ENCODE assay signal across 1 cellular context in the genomic region with DNA sequence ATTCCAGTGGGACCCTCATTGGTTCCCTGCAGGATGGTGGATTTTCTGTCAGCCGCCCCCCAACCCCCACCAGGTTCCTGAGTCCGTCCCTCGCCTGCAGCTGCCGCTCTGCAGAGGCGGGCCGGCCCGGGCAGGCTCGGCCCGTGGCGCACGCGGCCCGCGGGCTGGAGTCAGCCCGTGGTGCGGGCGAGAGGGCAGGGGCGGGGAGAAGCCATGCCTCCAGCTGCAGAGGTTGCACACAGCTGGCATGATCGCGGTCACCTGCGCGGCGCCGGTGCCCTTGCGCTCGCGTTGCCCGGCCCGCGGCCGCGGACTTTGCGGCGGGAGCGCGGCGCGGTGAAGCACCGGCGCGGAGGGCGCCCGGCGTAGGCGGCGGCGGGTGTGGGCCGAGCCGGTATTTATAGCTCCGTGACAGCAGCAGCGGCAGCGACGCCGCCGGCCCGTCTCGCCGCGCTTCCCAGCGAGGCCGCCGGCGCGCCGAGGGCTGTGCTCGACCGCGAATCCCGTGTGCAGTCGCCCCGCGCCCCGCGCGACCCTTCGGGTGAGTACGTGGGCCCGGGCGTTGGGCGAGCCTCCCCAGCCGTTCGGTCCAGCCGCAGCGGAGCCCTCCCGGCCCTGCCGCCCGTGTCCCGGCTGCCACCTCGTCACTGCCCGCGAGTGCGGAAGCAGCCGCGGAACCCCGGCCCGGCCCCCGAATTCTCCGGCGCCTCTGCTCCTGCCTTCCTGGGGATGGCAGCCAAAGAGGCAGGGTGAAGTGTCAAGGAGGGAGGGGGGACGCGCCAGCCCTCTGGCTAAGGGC.
TF ChIP-seq lines count a peak whose summit lies in the region.

Gene TMEM117 (plus strand): TSS at position 426 of the 799 bp plus-strand sequence.

TF ChIP-seq in HEK293, 187 proteins besides CTCF, POLR2A, EP300 and RAD21 (continued from another document):
- TF ChIP-seq ZFP69B (tag by site-specific recombination; IDR thresholded peaks at IDR 0.05): no peak
- no peak for TF ChIP-seq ZNF202 (tag by site-specific recombination; IDR thresholded peaks at IDR 0.05; ENCODE audit: borderline replicate concordance)
- TF ChIP-seq ZNF792 (tag by site-specific recombination; IDR thresholded peaks at IDR 0.05): no peak
- peak; percentile 76 for TF ChIP-seq ZSCAN16 (tag by site-specific recombination; IDR thresholded peaks at IDR 0.05)
- TF ChIP-seq, protein P1, sequence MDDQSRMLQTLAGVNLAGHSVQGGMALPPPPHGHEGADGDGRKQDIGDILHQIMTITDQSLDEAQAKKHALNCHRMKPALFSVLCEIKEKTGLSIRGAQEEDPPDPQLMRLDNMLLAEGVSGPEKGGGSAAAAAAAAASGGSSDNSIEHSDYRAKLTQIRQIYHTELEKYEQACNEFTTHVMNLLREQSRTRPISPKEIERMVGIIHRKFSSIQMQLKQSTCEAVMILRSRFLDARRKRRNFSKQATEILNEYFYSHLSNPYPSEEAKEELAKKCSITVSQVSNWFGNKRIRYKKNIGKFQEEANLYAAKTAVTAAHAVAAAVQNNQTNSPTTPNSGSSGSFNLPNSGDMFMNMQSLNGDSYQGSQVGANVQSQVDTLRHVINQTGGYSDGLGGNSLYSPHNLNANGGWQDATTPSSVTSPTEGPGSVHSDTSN (CRISPR knock-in tag; IDR thresholded peaks at IDR 0.05): 0 out of 2 replicates have a peak, but pooled peaks have one; percentile 64
- TF ChIP-seq ZNF2 (tag by site-specific recombination; IDR thresholded peaks at IDR 0.05): peak; percentile 49
- 0 out of 2 replicates have a peak, but pooled peaks have one; percentile 25 for TF ChIP-seq ZNF596 (tag by site-specific recombination; IDR thresholded peaks at IDR 0.05)
- peak; percentile 64 for TF ChIP-seq ZFHX2 (tag by site-specific recombination; conservative IDR thresholded peaks at IDR 0.05)
- 0 out of 2 replicates have a peak, but pooled peaks have one; percentile 44 for TF ChIP-seq GLIS2 (tag by site-specific recombination; IDR thresholded peaks at IDR 0.05)
- no peak for TF ChIP-seq ZBTB1 (tag by site-specific recombination; IDR thresholded peaks at IDR 0.05)
- TF ChIP-seq, protein P2, sequence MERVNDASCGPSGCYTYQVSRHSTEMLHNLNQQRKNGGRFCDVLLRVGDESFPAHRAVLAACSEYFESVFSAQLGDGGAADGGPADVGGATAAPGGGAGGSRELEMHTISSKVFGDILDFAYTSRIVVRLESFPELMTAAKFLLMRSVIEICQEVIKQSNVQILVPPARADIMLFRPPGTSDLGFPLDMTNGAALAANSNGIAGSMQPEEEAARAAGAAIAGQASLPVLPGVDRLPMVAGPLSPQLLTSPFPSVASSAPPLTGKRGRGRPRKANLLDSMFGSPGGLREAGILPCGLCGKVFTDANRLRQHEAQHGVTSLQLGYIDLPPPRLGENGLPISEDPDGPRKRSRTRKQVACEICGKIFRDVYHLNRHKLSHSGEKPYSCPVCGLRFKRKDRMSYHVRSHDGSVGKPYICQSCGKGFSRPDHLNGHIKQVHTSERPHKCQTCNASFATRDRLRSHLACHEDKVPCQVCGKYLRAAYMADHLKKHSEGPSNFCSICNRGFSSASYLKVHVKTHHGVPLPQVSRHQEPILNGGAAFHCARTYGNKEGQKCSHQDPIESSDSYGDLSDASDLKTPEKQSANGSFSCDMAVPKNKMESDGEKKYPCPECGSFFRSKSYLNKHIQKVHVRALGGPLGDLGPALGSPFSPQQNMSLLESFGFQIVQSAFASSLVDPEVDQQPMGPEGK (tag by site-specific recombination; IDR thresholded peaks at IDR 0.05): peak; percentile 86
- TF ChIP-seq ZNF600 (tag by site-specific recombination; IDR thresholded peaks at IDR 0.05): peak; percentile 66
- TF ChIP-seq ZBTB17 (tag by site-specific recombination; IDR thresholded peaks at IDR 0.05): peak; percentile 64
- TF ChIP-seq SP3 (tag by site-specific recombination; IDR thresholded peaks at IDR 0.05): no peak
- TF ChIP-seq ZFP3 (tag by site-specific recombination; IDR thresholded peaks at IDR 0.05; ENCODE audit: low read depth): no peak
- TF ChIP-seq ZNF660 (tag by site-specific recombination; IDR thresholded peaks at IDR 0.05): peak; percentile 80
- TF ChIP-seq ZNF341 (tag by site-specific recombination; IDR thresholded peaks at IDR 0.05; ENCODE audit: low read depth): peak; percentile 68
- TF ChIP-seq ZNF580 (tag by site-specific recombination; IDR thresholded peaks at IDR 0.05): 0 out of 2 replicates have a peak, but pooled peaks have one; percentile 3
- TF ChIP-seq HOXC10 (CRISPR knock-in tag; IDR thresholded peaks at IDR 0.05): 0 out of 2 replicates have a peak, but pooled peaks have one; percentile 74
- TF ChIP-seq ZBTB44 (tag by site-specific recombination; IDR thresholded peaks at IDR 0.05): peak; percentile 10; the same call in 1 of the 2 replicates
